In the genomic region with DNA sequence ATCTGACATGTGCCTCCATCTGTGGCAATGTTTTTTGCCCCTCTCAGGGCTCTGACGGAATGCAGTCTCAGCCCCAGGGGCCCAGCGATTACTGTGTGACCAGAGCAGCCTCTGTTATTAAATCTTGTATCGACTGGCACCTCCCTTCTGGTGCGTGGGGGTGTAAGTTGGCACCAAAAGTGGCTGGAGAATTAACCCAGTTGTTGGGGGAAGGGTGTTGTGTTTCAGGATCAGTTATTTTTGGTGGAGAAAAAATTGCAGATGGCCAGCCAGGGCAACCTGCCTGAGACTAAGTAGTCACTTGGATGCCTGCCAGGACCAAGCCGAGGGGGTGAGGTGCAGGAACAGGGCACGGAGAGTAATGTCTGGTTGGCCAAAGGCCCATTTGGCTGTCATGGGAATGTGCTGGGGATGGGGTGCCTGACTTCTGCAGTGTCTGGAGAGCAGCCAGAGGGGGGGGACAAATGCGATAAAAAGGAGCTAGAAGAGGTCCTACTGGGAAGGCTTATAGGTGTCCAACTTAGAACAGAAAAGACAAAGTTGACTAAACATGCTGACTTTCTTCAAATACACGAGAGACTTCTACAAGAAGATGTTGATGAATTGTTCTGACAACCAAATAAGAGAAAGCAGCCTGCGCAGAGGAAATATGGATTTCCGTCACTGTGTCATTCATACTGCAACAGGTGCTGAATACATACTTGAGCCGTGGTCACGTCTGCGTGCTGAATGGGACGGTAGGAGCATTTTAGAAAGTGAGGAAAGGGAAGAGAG, we compare ENCODE assay signal across 10 cellular contexts.
DNase-seq lines count a peak whose midpoint lies in the region; ATAC-seq and TF ChIP-seq lines count a peak whose summit lies in the region.
"Had no signal": no experiment of that assay in that cellular context is flagged by ENCODE, and none has a peak within 500 bp of the region (broad histone marks: within the 10 kb centered on the region; RNA-seq: fewer than 3 reads in every experiment).

No MANE protein-coding gene starts in this region.

- H3K4me3 ChIP-seq in Loucy (ENCODE audit: low read length, poor library complexity, severe bottlenecking) (peak overlapping the region; percentile 60), colonic mucosa (no peak overlapping the region), stomach (no peak overlapping the region)

- H3K27ac ChIP-seq in colonic mucosa (no peak overlapping the region), stomach (no peak overlapping the region)

- H3K36me3 ChIP-seq in Loucy (ENCODE audit: insufficient read depth, low read length) (no peaks in the 10 kb centered on the region), colonic mucosa (no peaks in the 10 kb centered on the region), stomach (no peaks in the 10 kb centered on the region)

- intact Hi-C loops in colonic mucosa (cut with DNase I) (no loop called here), stomach (cut with DNase I; ENCODE audit: low total_unique reads) (no loop called here)

- no peaks in the 10 kb centered on the region for H3F3A ChIP-seq in Loucy (ENCODE audit: low read depth)

- no peak for ATAC-seq in GM21723 (IDR thresholded peaks at IDR 0.05; ENCODE audit: unreplicated experiment)

- TF ChIP-seq POLR2A in stomach (IDR thresholded peaks at IDR 0.05): no peak

- 22 to 47% (median 34%) methylated on average over 14 of the region's 14 CpGs for WGBS in stomach, 5 donors

- H3K9ac ChIP-seq in Loucy (ENCODE audit: low read depth, low read length, poor library complexity, severe bottlenecking) (peak overlapping the region; percentile 17), colonic mucosa (ENCODE audit: low read depth in 2 of 2, low read length in 2 of 2) (no peak overlapping the region)

- H3K9me3 ChIP-seq in Loucy (ENCODE audit: insufficient read depth, low read depth, low read length) (no peaks in the 10 kb centered on the region), colonic mucosa (no peaks in the 10 kb centered on the region), stomach (no peaks in the 10 kb centered on the region)

- H3K27me3 ChIP-seq in Loucy (ENCODE audit: insufficient read depth, low read length, poor library complexity, severe bottlenecking) (no peaks in the 10 kb centered on the region), colonic mucosa (no peaks in the 10 kb centered on the region), stomach (no peaks in the 10 kb centered on the region)

- no peaks in the 10 kb centered on the region for H3K79me2 ChIP-seq in Loucy (ENCODE audit: insufficient read depth, low read length)

- H2AFZ ChIP-seq in Loucy (ENCODE audit: low read length): peak overlapping the region; percentile 30; the same call in 1 of the 2 replicates

- TF ChIP-seq CTCF in Loucy (conservative IDR thresholded peaks at IDR 0.05; ENCODE audit: low read length): no peak
- no peak for TF ChIP-seq CTCF in colonic mucosa (IDR thresholded peaks at IDR 0.05)
- TF ChIP-seq CTCF in stomach (IDR thresholded peaks at IDR 0.05): no peak

- DNase-seq in NCI-H446 treated with DMSO at 0.1 percent for 48 hours (lab: John Stamatoyannopoulos, UW) (peak; percentile 86), colonic mucosa (peak; percentile 44), stomach (peak; percentile 79), germinal center (ENCODE audit: low spot score) (no peak)
- DNase-seq in activated naive CD4-positive, alpha-beta T cell treated with Interleukin-2 at 50 U/mL for 16 hours: no peak
- DNase-seq: activated naive CD8-positive, alpha-beta T cell treated with anti-CD3 and anti-CD28 coated beads, Interleukin-2, amount 10 ng/mL, durations not matched to agents 7 days and 5 days; hippocampal formation; trophoblast cell had no signal

- no peaks in the 10 kb centered on the region for H4K20me1 ChIP-seq in Loucy (ENCODE audit: insufficient read depth, low read length, poor library complexity, severe bottlenecking)

- peak overlapping the region; percentile 73 for H3K4me2 ChIP-seq in Loucy (ENCODE audit: low read depth, low read length, poor library complexity, severe bottlenecking)

- TF ChIP-seq EP300 in stomach (IDR thresholded peaks at IDR 0.05): no peak

- peaks cover 53% of the 10 kb centered on the region for H3K4me1 ChIP-seq in Loucy (ENCODE audit: insufficient read depth, low read length, poor library complexity, severe bottlenecking)
- H3K4me1 ChIP-seq in colonic mucosa: peaks cover 2% of the 10 kb centered on the region
- peaks cover 8 to 24% (median 15%) of the 10 kb centered on the region in 4 donors for H3K4me1 ChIP-seq in stomach

- H3K9me2 ChIP-seq in Loucy (replicated peaks; ENCODE audit: low read depth, low read length): no peaks in the 10 kb centered on the region

Comparison
In these comparisons a context has a peak if more than half of its experiments do, and no peak if none do; other contexts are left out.
1. DNase-seq: peak in NCI-H446 treated with DMSO at 0.1 percent for 48 hours (single experiment), colonic mucosa (single experiment) and stomach (single experiment); none in germinal center (single experiment) and activated naive CD4-positive, alpha-beta T cell treated with Interleukin-2 at 50 U/mL for 16 hours (single experiment).